ENCODE assay signal across 8 cellular contexts in the genomic region with DNA sequence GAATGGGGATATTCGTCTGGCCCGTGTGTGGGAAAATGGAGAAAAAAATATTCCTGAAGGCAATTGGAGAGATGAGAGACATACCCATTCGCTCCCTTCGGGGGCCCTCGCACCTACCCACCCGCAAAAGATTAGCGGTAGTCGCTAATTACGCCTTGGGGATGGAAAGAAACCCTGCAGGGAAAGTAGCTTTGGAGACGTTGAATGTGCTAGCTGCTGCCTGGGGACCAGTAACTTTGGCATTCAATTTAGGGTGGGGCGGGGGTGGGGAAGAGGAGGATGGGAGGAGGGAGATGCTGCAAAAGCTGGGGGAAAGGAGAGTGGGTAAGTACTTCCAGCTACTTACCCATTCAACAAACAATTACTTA. TPM values are rescaled to one million over a fixed set of nuclear protein-coding genes. Genes with fewer than 3 reads are reported as not detected.
DNase-seq lines count a peak whose midpoint lies in the region; ATAC-seq and TF ChIP-seq lines count a peak whose summit lies in the region.

No MANE protein-coding gene starts in this region.

- H3K9me3 ChIP-seq in RWPE2 (ENCODE audit: severe bottlenecking) (no peaks in the 10 kb centered on the region), gastroesophageal sphincter (no peaks in the 10 kb centered on the region)

- peak overlapping the region; percentile 97 to 100 for H3K4me3 Mint-ChIP-seq in stimulated activated naive B cell treated with anti-CD40 and anti-IgM and Interleukin-4, amounts not matched to agents 10 μg/mL and 1 μg/mL and 100 μg/mL, for 72 hours

- TF ChIP-seq POLR2A in gastroesophageal sphincter (IDR thresholded peaks at IDR 0.05) = no peak

- ATAC-seq in GM18517 (IDR thresholded peaks at IDR 0.05; ENCODE audit: unreplicated experiment) = peak; percentile 38
- ATAC-seq in RWPE2 (ENCODE audit: low read depth) = no peak
- ATAC-seq in gastroesophageal sphincter = peak; percentile 35
- ATAC-seq in stimulated activated naive B cell treated with anti-CD40 and anti-IgM and Interleukin-4, amounts not matched to agents 10 μg/mL and 1 μg/mL and 100 μg/mL, for 72 hours (replicated peaks) = peak; percentile 14 to 17

- TF ChIP-seq CTCF in HFF-Myc (IDR thresholded peaks at IDR 0.05; ENCODE audit: low read depth, low read length, missing control alignments) (no peak), RWPE2 (IDR thresholded peaks at IDR 0.05; ENCODE audit: poor library complexity, severe bottlenecking) (no peak), gastroesophageal sphincter (IDR thresholded peaks at IDR 0.05) (no peak)

- H3K4me3 ChIP-seq in HFF-Myc (replicated peaks; ENCODE audit: low read depth, low read length) (peak overlapping the region; percentile 67), RWPE2 (ENCODE audit: severe bottlenecking) (peak overlapping the region; percentile 40), gastroesophageal sphincter (peak overlapping the region; percentile 59 to 60)

- H3K36me3 ChIP-seq in RWPE2 (ENCODE audit: low read depth) (no peaks in the 10 kb centered on the region), gastroesophageal sphincter (no peaks in the 10 kb centered on the region)

- peaks cover 8 to 14% of the 10 kb centered on the region in 2 donors for H3K4me1 Mint-ChIP-seq in stimulated activated naive B cell treated with anti-CD40 and anti-IgM and Interleukin-4, amounts not matched to agents 10 μg/mL and 1 μg/mL and 100 μg/mL, for 72 hours

- peaks cover 0 to 6% of the 10 kb centered on the region in 2 donors for H3K27me3 Mint-ChIP-seq in stimulated activated naive B cell treated with anti-CD40 and anti-IgM and Interleukin-4, amounts not matched to agents 10 μg/mL and 1 μg/mL and 100 μg/mL, for 72 hours

- DNase-seq in HFF-Myc (ENCODE audit: extremely low read depth, low read depth) = no peak
- DNase-seq in RWPE2 (ENCODE audit: low spot score) = no peak
- no peak for DNase-seq in stimulated activated naive B cell treated with anti-CD40 and anti-IgM and Interleukin-4, amounts not matched to agents 10 μg/mL and 1 μg/mL and 100 μg/mL, for 72 hours
- no peak for DNase-seq in NCI-H1048 (lab: John Stamatoyannopoulos, UW)
- no peak for DNase-seq in NCI-H2029 treated with DMSO at 0.1 percent for 48 hours (lab: John Stamatoyannopoulos, UW)
- no peak for DNase-seq in NCI-H524 treated with DMSO at 0.1 percent for 48 hours (lab: John Stamatoyannopoulos, UW)

- WGBS in gastroesophageal sphincter (ENCODE audit: low coverage in 1 of 2), 2 donors = 0 to 19% methylated on average over 9 to 11 of the region's 11 CpGs

- peak overlapping the region; percentile 56 for H3K27ac Mint-ChIP-seq in stimulated activated naive B cell treated with anti-CD40 and anti-IgM and Interleukin-4, amounts not matched to agents 10 μg/mL and 1 μg/mL and 100 μg/mL, for 72 hours

- no peaks in the 10 kb centered on the region for H3K9me3 Mint-ChIP-seq in stimulated activated naive B cell treated with anti-CD40 and anti-IgM and Interleukin-4, amounts not matched to agents 10 μg/mL and 1 μg/mL and 100 μg/mL, for 72 hours

- H3K36me3 Mint-ChIP-seq in stimulated activated naive B cell treated with anti-CD40 and anti-IgM and Interleukin-4, amounts not matched to agents 10 μg/mL and 1 μg/mL and 100 μg/mL, for 72 hours = peaks cover 4 to 9% of the 10 kb centered on the region in 2 donors

- H3K27me3 ChIP-seq in RWPE2 (ENCODE audit: insufficient read depth, poor library complexity, severe bottlenecking) (no peaks in the 10 kb centered on the region), gastroesophageal sphincter (no peaks in the 10 kb centered on the region)

- no peak for TF ChIP-seq EP300 in gastroesophageal sphincter (IDR thresholded peaks at IDR 0.05)

- no peak overlapping the region for H3K27ac ChIP-seq in RWPE2 (ENCODE audit: poor library complexity, severe bottlenecking)
- peak overlapping the region in 2 of 4 donors; percentile 68 to 74 for H3K27ac ChIP-seq in gastroesophageal sphincter

- no peaks in the 10 kb centered on the region for H3K4me1 ChIP-seq in RWPE2 (ENCODE audit: insufficient read depth, poor library complexity, severe bottlenecking)
- peaks cover 0 to 5% (median 0%) of the 10 kb centered on the region in 3 donors for H3K4me1 ChIP-seq in gastroesophageal sphincter

RNA-seq across cellular contexts. Expression of gene ZC4H2, which starts 0.4 kb away (rescaled TPM):
- 10 to 100 TPM in 3 of 4 donors, 1 to 10 TPM in 1; 7.3 to 20.7 (median 15.8) TPM for total RNA-seq in gastroesophageal sphincter

RNA-seq across cellular contexts. Expression of gene ZC3H12B, which starts 58.0 kb away (rescaled TPM):
- 1 to 10 TPM; 3.4 to 5.2 (median 4.7) TPM for total RNA-seq in gastroesophageal sphincter
